17 cellular contexts compared by ENCODE assay signal in the genomic region with DNA sequence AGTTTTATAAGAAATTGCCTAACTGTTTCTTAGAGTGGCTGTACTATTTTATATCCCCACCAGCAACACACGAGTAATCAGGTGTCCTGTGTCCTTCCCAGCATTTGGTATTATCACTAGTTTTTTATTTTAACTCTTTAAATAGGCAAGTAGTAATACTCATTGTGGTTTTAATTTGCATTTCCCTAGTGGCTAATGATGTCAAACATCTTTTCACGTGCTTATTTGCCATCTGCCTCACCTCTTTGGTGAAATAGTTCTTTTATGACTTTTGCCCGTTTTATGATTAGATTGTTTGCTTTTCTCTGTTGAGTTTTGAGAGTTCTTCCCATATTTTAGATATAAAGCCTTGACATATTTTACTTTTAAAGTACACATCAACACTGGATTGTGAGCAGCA.
"Had no signal": no experiment of that assay in that cellular context is flagged by ENCODE, and none has a peak within 500 bp of the region (broad histone marks: within the 10 kb centered on the region; RNA-seq: fewer than 3 reads in every experiment).

No MANE protein-coding gene starts in this region.

- H3K27ac ChIP-seq: body of pancreas, lower lobe of right lung, transverse colon, vagina had no signal

- H3K4me1 ChIP-seq: body of pancreas, vagina had no signal

- DNase-seq: activated CD4-positive, alpha-beta T cell treated with anti-CD3 and anti-CD28 coated beads, Interleukin-2, amount 10 ng/mL, durations not matched to agents 7 days and 5 days; activated CD8-positive, alpha-beta T cell treated with anti-CD3 and anti-CD28 coated beads, Interleukin-2, amount 10 ng/mL, durations not matched to agents 7 days and 5 days; activated naive CD4-positive, alpha-beta T cell treated with Interleukin-2 at 50 U/mL for 16 hours; activated naive CD8-positive, alpha-beta T cell treated with anti-CD3 and anti-CD28 coated beads, Interleukin-2, amount 10 ng/mL, durations not matched to agents 7 days and 5 days; activated T-cell treated with anti-CD3 and anti-CD28 coated beads, Interleukin-2, amount 50 U/mL, for 24 hours; body of pancreas; foreskin fibroblast; hippocampal formation; islet precursor cell; lower lobe of right lung; stimulated activated CD4-positive, alpha-beta T cell treated with anti-CD3 and anti-CD28 coated beads, Interleukin-12 subunit alpha, Interleukin-12 subunit beta, amount 100 ng/mL, for 4 hours; stimulated activated CD4-positive, alpha-beta T cell treated with anti-CD3 and anti-CD28 coated beads, Interleukin-1b, Interleukin-23, amount 100 ng/mL, for 48 hours; stimulated activated CD8-positive, alpha-beta memory T cell treated with anti-CD3 and anti-CD28 coated beads, Interleukin-4, amount 100 ng/mL, for 48 hours; stimulated activated naive CD4-positive, alpha-beta T cell; T1000; transverse colon had no signal

- H3K36me3 ChIP-seq: lower lobe of right lung, transverse colon, vagina had no signal

- ATAC-seq: activated CD8-positive, alpha-beta T cell treated with anti-CD3 and anti-CD28 coated beads, Interleukin-2, amount 10 ng/mL, durations not matched to agents 7 days and 5 days; body of pancreas had no signal

- H3K9me3 ChIP-seq: body of pancreas, lower lobe of right lung, transverse colon, vagina had no signal

- H3K4me3 ChIP-seq: body of pancreas, lower lobe of right lung, transverse colon, vagina had no signal

- H3K27me3 ChIP-seq: body of pancreas, transverse colon, vagina had no signal
